Comparison of ENCODE assay signal across 25 cellular contexts in genomic region chr9:111198936-111199335, GRCh38.
A peak's percentile ranks its signal among the peaks of the same experiment; 100 is the strongest.
DNase-seq lines count a peak whose midpoint lies in the region; ATAC-seq and TF ChIP-seq lines count a peak whose summit lies in the region.
"Had no signal": no experiment of that assay in that cellular context is flagged by ENCODE, and none has a peak within 500 bp of the region (broad histone marks: within the 10 kb centered on the region; RNA-seq: fewer than 3 reads in every experiment).

No MANE protein-coding gene starts in this region.

- no peaks in the 10 kb centered on the region for H3K27me3 ChIP-seq in right atrium auricular region
- H3K27me3 ChIP-seq: BLaER1 treated with 17β-estradiol and CSF1 and Interleukin-3, amounts not matched to agents 10 nM and 100 nM; SJCRH30 had no signal

- H3K4me1 Mint-ChIP-seq in HFFc6 (ENCODE audit: low read depth): no peaks in the 10 kb centered on the region
- H3K4me1 Mint-ChIP-seq: H9 had no signal

- no peak overlapping the region for H3K4me3 Mint-ChIP-seq in HFFc6
- H3K4me3 Mint-ChIP-seq: CD8-positive, alpha-beta T cell; H9 had no signal

- no peak overlapping the region for H3K4me3 ChIP-seq in astrocyte of the spinal cord (ENCODE audit: low read depth, low read length)
- H3K4me3 ChIP-seq in right atrium auricular region: no peak overlapping the region
- H3K4me3 ChIP-seq: BLaER1 treated with 17β-estradiol and CSF1 and Interleukin-3, amounts not matched to agents 10 nM and 100 nM; GM12878; SJCRH30 had no signal

- in situ Hi-C loops in astrocyte of the spinal cord (cut with HindIII; ENCODE audit: low sequenced_read_pairs): no loop called here

- ATAC-seq in GM19395 (IDR thresholded peaks at IDR 0.05; ENCODE audit: unreplicated experiment): no peak
- ATAC-seq: CD8-positive, alpha-beta T cell; GM12878; HepG2; Panc1 had no signal

- H3K36me3 Mint-ChIP-seq in HFFc6 (ENCODE audit: low read depth): peaks cover 28% of the 10 kb centered on the region
- H3K36me3 Mint-ChIP-seq: CD8-positive, alpha-beta T cell had no signal

- no peak overlapping the region for H3K27ac ChIP-seq in right atrium auricular region
- H3K27ac ChIP-seq: BLaER1 treated with 17β-estradiol and CSF1 and Interleukin-3, amounts not matched to agents 10 nM and 100 nM; HL-60; SJCRH30 had no signal

- H3K27me3 Mint-ChIP-seq in HFFc6 (ENCODE audit: insufficient read depth): peaks cover 5% of the 10 kb centered on the region

- peak; percentile 41 for DNase-seq in HFFc6
- peak; percentile 26 for DNase-seq in astrocyte of the spinal cord (ENCODE audit: low read depth, low spot score)
- DNase-seq in fibroblast of peridontal ligament (ENCODE audit: extremely low read depth): peak; percentile 39
- DNase-seq in mucosa of gallbladder (ENCODE audit: low spot score): no peak
- no peak for DNase-seq in right atrium auricular region (ENCODE audit: low spot score)
- no peak for DNase-seq in HuH-7.5 (ENCODE audit: low spot score)
- DNase-seq: Calu3; CD8-positive, alpha-beta T cell; H9; KG1; MV-4-11; NCI-H1105 treated with DMSO at 0.1 percent for 48 hours; NCI-H1694; NCI-H2081; NCI-H2171; NCI-H345; NCI-H524; NCI-H774; SJCRH30 had no signal

- H3K27ac Mint-ChIP-seq in HFFc6: no peak overlapping the region
- H3K27ac Mint-ChIP-seq: CD8-positive, alpha-beta T cell; H9 had no signal

- H3K4me1 ChIP-seq in right atrium auricular region: no peaks in the 10 kb centered on the region
- H3K4me1 ChIP-seq: BLaER1 treated with 17β-estradiol and CSF1 and Interleukin-3, amounts not matched to agents 10 nM and 100 nM; SJCRH30 had no signal

- peak; percentile 20; the same call in 1 of the 2 replicates for TF ChIP-seq CTCF in HFFc6 (IDR thresholded peaks at IDR 0.05)
- no peak for TF ChIP-seq CTCF in astrocyte of the spinal cord (IDR thresholded peaks at IDR 0.05; ENCODE audit: low read depth, low read length)
- no peak for TF ChIP-seq CTCF in right atrium auricular region (IDR thresholded peaks at IDR 0.05)

- H3K36me3 ChIP-seq in right atrium auricular region: no peaks in the 10 kb centered on the region
- H3K36me3 ChIP-seq: BLaER1 treated with 17β-estradiol and CSF1 and Interleukin-3, amounts not matched to agents 10 nM and 100 nM; SJCRH30 had no signal

- peaks cover 38% of the 10 kb centered on the region for H3K9me3 Mint-ChIP-seq in HFFc6

- peaks cover 0 to 14% of the 10 kb centered on the region in 2 donors for H3K9me3 ChIP-seq in right atrium auricular region

Comparison
In these comparisons a context has a peak if more than half of its experiments do, and no peak if none do; other contexts are left out.
1. DNase-seq: peak in HFFc6 (single experiment), astrocyte of the spinal cord (single experiment) and fibroblast of peridontal ligament (single experiment); none in mucosa of gallbladder (single experiment), right atrium auricular region (single experiment) and HuH-7.5 (single experiment).